ENCODE assay signal across 1 cellular context in the genomic region with DNA sequence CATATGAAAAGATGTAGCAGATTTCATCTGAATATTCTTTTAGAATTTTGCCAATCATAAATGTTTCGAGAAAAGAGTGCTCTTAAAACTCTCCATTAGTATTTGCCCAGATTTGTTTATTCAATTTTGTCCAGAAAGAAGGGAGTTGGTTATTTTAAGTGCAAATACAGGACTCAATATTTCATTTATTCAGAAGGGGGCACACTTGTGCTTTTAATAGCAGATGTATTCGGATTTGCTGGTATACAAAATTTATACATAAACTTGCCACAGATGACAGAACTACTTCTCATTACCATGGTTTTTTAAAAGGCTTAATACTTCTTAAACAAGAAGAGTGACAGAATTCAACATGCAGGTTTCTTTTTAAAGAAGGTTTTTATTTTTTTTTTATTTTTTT.
TF ChIP-seq lines count a peak whose summit lies in the region.

No MANE protein-coding gene starts in this region.

TF ChIP-seq in GM23338, 12 proteins besides CTCF, POLR2A, EP300 and RAD21 (continued from another document):
- TF ChIP-seq EZH2phosphoT487 (IDR thresholded peaks at IDR 0.05; ENCODE audit: unreplicated experiment) (no peak), CREB1 (CRISPR knock-in tag; IDR thresholded peaks at IDR 0.05; ENCODE audit: low read depth) (no peak), STAT1 (IDR thresholded peaks at IDR 0.05; ENCODE audit: unreplicated experiment) (no peak), POLR2AphosphoS5 (IDR thresholded peaks at IDR 0.05; ENCODE audit: low read depth) (no peak), ZNF331 (CRISPR knock-in tag; IDR thresholded peaks at IDR 0.05; ENCODE audit: low read depth) (no peak), ZNF114 (CRISPR knock-in tag; IDR thresholded peaks at IDR 0.05) (no peak), EZH2 (IDR thresholded peaks at IDR 0.05; ENCODE audit: low read depth, unreplicated experiment) (no peak), JUNB (IDR thresholded peaks at IDR 0.05; ENCODE audit: unreplicated experiment) (no peak), ETS1 (IDR thresholded peaks at IDR 0.05) (no peak), NANOG (IDR thresholded peaks at IDR 0.05; ENCODE audit: borderline replicate concordance) (no peak)
- TF ChIP-seq, protein P1, sequence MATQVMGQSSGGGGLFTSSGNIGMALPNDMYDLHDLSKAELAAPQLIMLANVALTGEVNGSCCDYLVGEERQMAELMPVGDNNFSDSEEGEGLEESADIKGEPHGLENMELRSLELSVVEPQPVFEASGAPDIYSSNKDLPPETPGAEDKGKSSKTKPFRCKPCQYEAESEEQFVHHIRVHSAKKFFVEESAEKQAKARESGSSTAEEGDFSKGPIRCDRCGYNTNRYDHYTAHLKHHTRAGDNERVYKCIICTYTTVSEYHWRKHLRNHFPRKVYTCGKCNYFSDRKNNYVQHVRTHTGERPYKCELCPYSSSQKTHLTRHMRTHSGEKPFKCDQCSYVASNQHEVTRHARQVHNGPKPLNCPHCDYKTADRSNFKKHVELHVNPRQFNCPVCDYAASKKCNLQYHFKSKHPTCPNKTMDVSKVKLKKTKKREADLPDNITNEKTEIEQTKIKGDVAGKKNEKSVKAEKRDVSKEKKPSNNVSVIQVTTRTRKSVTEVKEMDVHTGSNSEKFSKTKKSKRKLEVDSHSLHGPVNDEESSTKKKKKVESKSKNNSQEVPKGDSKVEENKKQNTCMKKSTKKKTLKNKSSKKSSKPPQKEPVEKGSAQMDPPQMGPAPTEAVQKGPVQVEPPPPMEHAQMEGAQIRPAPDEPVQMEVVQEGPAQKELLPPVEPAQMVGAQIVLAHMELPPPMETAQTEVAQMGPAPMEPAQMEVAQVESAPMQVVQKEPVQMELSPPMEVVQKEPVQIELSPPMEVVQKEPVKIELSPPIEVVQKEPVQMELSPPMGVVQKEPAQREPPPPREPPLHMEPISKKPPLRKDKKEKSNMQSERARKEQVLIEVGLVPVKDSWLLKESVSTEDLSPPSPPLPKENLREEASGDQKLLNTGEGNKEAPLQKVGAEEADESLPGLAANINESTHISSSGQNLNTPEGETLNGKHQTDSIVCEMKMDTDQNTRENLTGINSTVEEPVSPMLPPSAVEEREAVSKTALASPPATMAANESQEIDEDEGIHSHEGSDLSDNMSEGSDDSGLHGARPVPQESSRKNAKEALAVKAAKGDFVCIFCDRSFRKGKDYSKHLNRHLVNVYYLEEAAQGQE (IDR thresholded peaks at IDR 0.05; ENCODE audit: unreplicated experiment): no peak
